Comparison of ENCODE assay signal across 1 cellular context in the genomic region with DNA sequence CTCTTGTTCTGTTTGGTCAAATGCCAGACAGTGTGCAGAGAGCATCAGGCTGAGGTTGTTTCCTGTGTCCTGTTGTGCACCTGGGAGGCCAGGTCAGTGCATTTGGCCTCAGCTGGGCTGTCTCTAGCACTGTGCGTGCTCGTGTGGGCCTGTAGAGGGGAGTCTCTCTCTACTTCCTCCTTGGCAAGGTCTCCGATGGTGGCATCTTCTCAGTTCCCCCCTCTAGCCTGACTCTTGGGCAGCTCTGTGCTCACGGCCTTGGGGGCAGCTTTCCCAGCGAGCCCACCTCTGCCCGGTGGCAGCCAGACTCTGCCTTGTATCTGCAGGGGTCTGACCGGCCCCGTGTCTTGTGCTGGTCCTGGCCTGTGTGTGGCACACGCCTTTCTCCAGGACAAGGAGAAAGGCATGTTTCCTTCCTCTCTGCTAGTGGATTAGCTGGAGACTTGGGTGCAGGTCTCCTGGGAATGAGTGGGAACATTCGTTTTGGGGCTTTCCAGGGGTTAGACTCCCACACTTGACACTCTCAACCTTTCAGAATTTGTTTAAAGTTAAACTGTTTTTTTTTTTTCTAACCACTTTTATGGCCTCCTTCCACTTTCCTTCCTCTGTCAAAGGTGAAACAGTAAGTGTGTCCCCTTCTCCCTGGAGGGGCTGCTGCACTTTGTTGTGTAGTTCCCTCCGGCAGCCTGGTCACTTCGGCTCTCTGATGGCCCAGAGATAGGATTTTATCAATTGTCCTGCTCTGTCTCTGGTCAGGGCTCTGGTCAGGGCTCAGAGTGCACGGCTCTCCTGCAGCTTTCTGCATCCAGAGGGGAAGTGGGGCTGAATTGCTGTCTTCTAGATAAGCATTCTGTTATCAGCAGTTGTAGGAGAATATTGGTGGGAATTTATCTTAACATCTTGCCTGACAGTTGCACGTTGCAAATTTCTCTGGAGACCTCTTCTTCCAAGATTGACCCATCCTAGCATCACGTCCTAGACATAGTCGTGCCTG.
TF ChIP-seq lines count a peak whose summit lies in the region.

No MANE protein-coding gene starts in this region.

TF ChIP-seq in SK-N-SH, 30 proteins besides CTCF, POLR2A, EP300 and RAD21 (continued from another document):
- no peak for TF ChIP-seq NFIC (IDR thresholded peaks at IDR 0.05; ENCODE audit: borderline replicate concordance)
- no peak for TF ChIP-seq TEAD4 (IDR thresholded peaks at IDR 0.05; ENCODE audit: borderline replicate concordance, insufficient read depth)
TF ChIP-seq in SK-N-SH: peak in this region for 6.
